ENCODE assay signal across 1 cellular context in the genomic region with DNA sequence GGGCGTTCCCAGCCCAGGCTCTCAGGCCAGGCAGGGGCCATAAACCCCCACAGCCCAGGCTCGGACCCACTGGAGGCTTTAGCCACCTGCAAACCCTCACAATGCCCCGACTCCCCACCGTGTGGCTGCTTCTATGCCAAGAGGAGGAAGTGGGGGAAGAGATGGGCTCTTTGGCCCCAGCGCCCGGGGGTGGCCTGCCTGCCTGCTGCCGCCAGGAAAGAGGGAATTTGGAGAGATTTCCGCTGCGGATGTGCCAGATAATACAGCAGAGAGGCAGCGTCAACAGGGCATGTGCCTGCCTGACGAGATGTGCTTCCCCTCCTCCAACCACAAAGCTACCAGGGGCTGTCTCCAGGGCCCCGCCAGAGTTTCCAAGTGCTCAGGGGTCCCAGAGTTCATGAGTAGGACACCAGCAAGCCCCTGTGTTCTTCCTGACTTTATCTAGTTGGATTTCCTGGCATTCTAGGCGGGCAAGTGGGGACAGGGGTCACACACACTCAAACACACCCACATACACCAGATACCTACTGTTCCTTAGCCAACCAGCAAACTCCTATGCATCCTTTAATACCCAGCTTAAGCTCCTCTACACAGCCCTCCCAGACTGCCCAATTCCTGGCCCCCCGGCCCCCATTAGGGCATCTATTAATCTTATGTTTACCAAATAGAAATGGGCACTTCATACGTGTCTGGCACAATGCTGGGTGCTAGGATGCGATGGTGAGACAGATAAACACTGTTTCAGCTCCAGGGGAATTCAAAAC.
TF ChIP-seq lines count a peak whose summit lies in the region.

No MANE protein-coding gene starts in this region.

TF ChIP-seq in K562, 482 proteins besides CTCF, POLR2A, EP300 and RAD21:
- TF ChIP-seq, protein P1, sequence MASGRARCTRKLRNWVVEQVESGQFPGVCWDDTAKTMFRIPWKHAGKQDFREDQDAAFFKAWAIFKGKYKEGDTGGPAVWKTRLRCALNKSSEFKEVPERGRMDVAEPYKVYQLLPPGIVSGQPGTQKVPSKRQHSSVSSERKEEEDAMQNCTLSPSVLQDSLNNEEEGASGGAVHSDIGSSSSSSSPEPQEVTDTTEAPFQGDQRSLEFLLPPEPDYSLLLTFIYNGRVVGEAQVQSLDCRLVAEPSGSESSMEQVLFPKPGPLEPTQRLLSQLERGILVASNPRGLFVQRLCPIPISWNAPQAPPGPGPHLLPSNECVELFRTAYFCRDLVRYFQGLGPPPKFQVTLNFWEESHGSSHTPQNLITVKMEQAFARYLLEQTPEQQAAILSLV (tag; IDR thresholded peaks at IDR 0.05) = no peak
- TF ChIP-seq, protein P2, sequence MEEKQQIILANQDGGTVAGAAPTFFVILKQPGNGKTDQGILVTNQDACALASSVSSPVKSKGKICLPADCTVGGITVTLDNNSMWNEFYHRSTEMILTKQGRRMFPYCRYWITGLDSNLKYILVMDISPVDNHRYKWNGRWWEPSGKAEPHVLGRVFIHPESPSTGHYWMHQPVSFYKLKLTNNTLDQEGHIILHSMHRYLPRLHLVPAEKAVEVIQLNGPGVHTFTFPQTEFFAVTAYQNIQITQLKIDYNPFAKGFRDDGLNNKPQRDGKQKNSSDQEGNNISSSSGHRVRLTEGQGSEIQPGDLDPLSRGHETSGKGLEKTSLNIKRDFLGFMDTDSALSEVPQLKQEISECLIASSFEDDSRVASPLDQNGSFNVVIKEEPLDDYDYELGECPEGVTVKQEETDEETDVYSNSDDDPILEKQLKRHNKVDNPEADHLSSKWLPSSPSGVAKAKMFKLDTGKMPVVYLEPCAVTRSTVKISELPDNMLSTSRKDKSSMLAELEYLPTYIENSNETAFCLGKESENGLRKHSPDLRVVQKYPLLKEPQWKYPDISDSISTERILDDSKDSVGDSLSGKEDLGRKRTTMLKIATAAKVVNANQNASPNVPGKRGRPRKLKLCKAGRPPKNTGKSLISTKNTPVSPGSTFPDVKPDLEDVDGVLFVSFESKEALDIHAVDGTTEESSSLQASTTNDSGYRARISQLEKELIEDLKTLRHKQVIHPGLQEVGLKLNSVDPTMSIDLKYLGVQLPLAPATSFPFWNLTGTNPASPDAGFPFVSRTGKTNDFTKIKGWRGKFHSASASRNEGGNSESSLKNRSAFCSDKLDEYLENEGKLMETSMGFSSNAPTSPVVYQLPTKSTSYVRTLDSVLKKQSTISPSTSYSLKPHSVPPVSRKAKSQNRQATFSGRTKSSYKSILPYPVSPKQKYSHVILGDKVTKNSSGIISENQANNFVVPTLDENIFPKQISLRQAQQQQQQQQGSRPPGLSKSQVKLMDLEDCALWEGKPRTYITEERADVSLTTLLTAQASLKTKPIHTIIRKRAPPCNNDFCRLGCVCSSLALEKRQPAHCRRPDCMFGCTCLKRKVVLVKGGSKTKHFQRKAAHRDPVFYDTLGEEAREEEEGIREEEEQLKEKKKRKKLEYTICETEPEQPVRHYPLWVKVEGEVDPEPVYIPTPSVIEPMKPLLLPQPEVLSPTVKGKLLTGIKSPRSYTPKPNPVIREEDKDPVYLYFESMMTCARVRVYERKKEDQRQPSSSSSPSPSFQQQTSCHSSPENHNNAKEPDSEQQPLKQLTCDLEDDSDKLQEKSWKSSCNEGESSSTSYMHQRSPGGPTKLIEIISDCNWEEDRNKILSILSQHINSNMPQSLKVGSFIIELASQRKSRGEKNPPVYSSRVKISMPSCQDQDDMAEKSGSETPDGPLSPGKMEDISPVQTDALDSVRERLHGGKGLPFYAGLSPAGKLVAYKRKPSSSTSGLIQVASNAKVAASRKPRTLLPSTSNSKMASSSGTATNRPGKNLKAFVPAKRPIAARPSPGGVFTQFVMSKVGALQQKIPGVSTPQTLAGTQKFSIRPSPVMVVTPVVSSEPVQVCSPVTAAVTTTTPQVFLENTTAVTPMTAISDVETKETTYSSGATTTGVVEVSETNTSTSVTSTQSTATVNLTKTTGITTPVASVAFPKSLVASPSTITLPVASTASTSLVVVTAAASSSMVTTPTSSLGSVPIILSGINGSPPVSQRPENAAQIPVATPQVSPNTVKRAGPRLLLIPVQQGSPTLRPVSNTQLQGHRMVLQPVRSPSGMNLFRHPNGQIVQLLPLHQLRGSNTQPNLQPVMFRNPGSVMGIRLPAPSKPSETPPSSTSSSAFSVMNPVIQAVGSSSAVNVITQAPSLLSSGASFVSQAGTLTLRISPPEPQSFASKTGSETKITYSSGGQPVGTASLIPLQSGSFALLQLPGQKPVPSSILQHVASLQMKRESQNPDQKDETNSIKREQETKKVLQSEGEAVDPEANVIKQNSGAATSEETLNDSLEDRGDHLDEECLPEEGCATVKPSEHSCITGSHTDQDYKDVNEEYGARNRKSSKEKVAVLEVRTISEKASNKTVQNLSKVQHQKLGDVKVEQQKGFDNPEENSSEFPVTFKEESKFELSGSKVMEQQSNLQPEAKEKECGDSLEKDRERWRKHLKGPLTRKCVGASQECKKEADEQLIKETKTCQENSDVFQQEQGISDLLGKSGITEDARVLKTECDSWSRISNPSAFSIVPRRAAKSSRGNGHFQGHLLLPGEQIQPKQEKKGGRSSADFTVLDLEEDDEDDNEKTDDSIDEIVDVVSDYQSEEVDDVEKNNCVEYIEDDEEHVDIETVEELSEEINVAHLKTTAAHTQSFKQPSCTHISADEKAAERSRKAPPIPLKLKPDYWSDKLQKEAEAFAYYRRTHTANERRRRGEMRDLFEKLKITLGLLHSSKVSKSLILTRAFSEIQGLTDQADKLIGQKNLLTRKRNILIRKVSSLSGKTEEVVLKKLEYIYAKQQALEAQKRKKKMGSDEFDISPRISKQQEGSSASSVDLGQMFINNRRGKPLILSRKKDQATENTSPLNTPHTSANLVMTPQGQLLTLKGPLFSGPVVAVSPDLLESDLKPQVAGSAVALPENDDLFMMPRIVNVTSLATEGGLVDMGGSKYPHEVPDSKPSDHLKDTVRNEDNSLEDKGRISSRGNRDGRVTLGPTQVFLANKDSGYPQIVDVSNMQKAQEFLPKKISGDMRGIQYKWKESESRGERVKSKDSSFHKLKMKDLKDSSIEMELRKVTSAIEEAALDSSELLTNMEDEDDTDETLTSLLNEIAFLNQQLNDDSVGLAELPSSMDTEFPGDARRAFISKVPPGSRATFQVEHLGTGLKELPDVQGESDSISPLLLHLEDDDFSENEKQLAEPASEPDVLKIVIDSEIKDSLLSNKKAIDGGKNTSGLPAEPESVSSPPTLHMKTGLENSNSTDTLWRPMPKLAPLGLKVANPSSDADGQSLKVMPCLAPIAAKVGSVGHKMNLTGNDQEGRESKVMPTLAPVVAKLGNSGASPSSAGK (IDR thresholded peaks at IDR 0.05) = 0 out of 2 replicates have a peak, but pooled peaks have one; percentile 9
- TF ChIP-seq SPI1 (IDR thresholded peaks at IDR 0.05; ENCODE audit: borderline replicate concordance, low read depth, low read length) = peak; percentile 31; the same call in 1 of the 2 replicates
- TF ChIP-seq, protein P3, sequence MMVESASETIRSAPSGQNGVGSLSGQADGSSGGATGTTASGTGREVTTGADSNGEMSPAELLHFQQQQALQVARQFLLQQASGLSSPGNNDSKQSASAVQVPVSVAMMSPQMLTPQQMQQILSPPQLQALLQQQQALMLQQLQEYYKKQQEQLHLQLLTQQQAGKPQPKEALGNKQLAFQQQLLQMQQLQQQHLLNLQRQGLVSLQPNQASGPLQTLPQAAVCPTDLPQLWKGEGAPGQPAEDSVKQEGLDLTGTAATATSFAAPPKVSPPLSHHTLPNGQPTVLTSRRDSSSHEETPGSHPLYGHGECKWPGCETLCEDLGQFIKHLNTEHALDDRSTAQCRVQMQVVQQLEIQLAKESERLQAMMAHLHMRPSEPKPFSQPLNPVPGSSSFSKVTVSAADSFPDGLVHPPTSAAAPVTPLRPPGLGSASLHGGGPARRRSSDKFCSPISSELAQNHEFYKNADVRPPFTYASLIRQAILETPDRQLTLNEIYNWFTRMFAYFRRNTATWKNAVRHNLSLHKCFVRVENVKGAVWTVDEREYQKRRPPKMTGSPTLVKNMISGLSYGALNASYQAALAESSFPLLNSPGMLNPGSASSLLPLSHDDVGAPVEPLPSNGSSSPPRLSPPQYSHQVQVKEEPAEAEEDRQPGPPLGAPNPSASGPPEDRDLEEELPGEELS (CRISPR knock-in tag; IDR thresholded peaks at IDR 0.05; ENCODE audit: borderline replicate concordance) = 0 out of 2 replicates have a peak, but pooled peaks have one; percentile 34
- TF ChIP-seq FIP1L1 (IDR thresholded peaks at IDR 0.05; ENCODE audit: low read depth, low read length, poor library complexity, severe bottlenecking) = no peak
- TF ChIP-seq, protein P4, sequence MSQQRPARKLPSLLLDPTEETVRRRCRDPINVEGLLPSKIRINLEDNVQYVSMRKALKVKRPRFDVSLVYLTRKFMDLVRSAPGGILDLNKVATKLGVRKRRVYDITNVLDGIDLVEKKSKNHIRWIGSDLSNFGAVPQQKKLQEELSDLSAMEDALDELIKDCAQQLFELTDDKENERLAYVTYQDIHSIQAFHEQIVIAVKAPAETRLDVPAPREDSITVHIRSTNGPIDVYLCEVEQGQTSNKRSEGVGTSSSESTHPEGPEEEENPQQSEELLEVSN (IDR thresholded peaks at IDR 0.05; ENCODE audit: borderline replicate concordance in 1 of 2, extremely low read depth in 1 of 2, insufficient read depth in 1 of 2, insufficient read length in 1 of 2, low read depth in 1 of 2, low read length in 1 of 2, poor library complexity in 1 of 2, severe bottlenecking in 1 of 2) = peak in 1 of 2 experiments; percentile 23
